In genomic region chr4:152536545-152537182, GRCh38 we compare ENCODE assay signal across 8 cellular contexts. TPM values are rescaled to one million over a fixed set of nuclear protein-coding genes. Genes with fewer than 3 reads are reported as not detected.
A peak's percentile ranks its signal among the peaks of the same experiment; 100 is the strongest.
DNase-seq lines count a peak whose midpoint lies in the region; ATAC-seq and TF ChIP-seq lines count a peak whose summit lies in the region.

No MANE protein-coding gene starts in this region.

- no peak overlapping the region for H3K9ac ChIP-seq in parathyroid adenoma

- H3K4me2 ChIP-seq in parathyroid adenoma (ENCODE audit: low read length) = peak overlapping the region; percentile 78

- intact Hi-C loops in activated naive CD4-positive, alpha-beta T cell treated with anti-CD3 and anti-CD28 coated beads for 36 hours (cut with micrococcal nuclease) = loop anchor here (1.0 to 10.0 kb wide), 17 partner anchors 14 to 1437 kb away; partner anchors contain the start of genes ARFIP1, FHIP1A, GATB and RPS3A

- ATAC-seq in HG02642 (IDR thresholded peaks at IDR 0.05; ENCODE audit: poor library complexity, unreplicated experiment) = peak; percentile 37

- no peaks in the 10 kb centered on the region for H3K9me3 ChIP-seq in parathyroid adenoma (ENCODE audit: control insufficient read depth, low read length)

- TF ChIP-seq POLR2A in NB4 (IDR thresholded peaks at IDR 0.05; ENCODE audit: extremely low read depth, insufficient read length) = no peak

- peaks cover 19% of the 10 kb centered on the region for H3K79me2 ChIP-seq in parathyroid adenoma

- H3K4me1 Mint-ChIP-seq in activated naive CD4-positive, alpha-beta T cell treated with anti-CD3 and anti-CD28 coated beads for 36 hours (ENCODE audit: low read depth) = peaks cover 53% of the 10 kb centered on the region

- H3K9me3 Mint-ChIP-seq in activated naive CD4-positive, alpha-beta T cell treated with anti-CD3 and anti-CD28 coated beads for 36 hours = no peaks in the 10 kb centered on the region

- H3K27ac Mint-ChIP-seq in activated naive CD4-positive, alpha-beta T cell treated with anti-CD3 and anti-CD28 coated beads for 36 hours = peak overlapping the region; percentile 97

- no peaks in the 10 kb centered on the region for H3K36me3 ChIP-seq in parathyroid adenoma (ENCODE audit: control insufficient read depth, insufficient read depth, low read length)

- peaks cover 4% of the 10 kb centered on the region for H3K4me1 ChIP-seq in parathyroid adenoma

- no peaks in the 10 kb centered on the region for H3K27me3 ChIP-seq in parathyroid adenoma (ENCODE audit: control insufficient read depth, insufficient read depth, low read length)

- peak overlapping the region; percentile 77 for H3K4me3 ChIP-seq in NB4 (ENCODE audit: low read depth, low read length)
- H3K4me3 ChIP-seq in parathyroid adenoma (ENCODE audit: low read depth, low read length) = peak overlapping the region; percentile 71

- H3K36me3 Mint-ChIP-seq in activated naive CD4-positive, alpha-beta T cell treated with anti-CD3 and anti-CD28 coated beads for 36 hours (ENCODE audit: low read depth) = peaks cover 24% of the 10 kb centered on the region

- H3K27ac ChIP-seq in parathyroid adenoma = peak overlapping the region; percentile 83

- H3K27me3 Mint-ChIP-seq in activated naive CD4-positive, alpha-beta T cell treated with anti-CD3 and anti-CD28 coated beads for 36 hours (ENCODE audit: low read depth) = no peaks in the 10 kb centered on the region

- H3K4me3 Mint-ChIP-seq in activated naive CD4-positive, alpha-beta T cell treated with anti-CD3 and anti-CD28 coated beads for 36 hours = peak overlapping the region; percentile 87

- CTCF ChIA-PET in activated naive CD4-positive, alpha-beta T cell treated with anti-CD3 and anti-CD28 coated beads for 36 hours (lab: Charles Lee) = interaction anchor here (0.9 to 2.3 kb wide), 8 partner anchors 9 to 242 kb away, joined by 3 to 10 read pairs (median 6); partner anchors contain the start of genes ARFIP1 and TIGD4

- DNase-seq in stimulated activated CD4-positive, alpha-beta T cell treated with anti-CD3 and anti-CD28 coated beads, Interleukin-12 subunit alpha, Interleukin-12 subunit beta, amount 100 ng/mL, for 24 hours (ENCODE audit: low read depth in 2 of 2) = peak; percentile 18 to 60
- DNase-seq in stimulated activated CD4-positive, alpha-beta T cell treated with anti-CD3 and anti-CD28 coated beads, Interleukin-2, amount 100 ng/mL, for 48 hours = no peak
- DNase-seq in NB4 (ENCODE audit: low read depth) (peak; percentile 73), germinal center (ENCODE audit: low spot score) (peak; percentile 47), NCI-H524 treated with DMSO at 0.1 percent for 48 hours (lab: John Stamatoyannopoulos, UW) (no peak)
- DNase-seq in activated naive CD4-positive, alpha-beta T cell treated with anti-CD3 and anti-CD28 coated beads for 36 hours = peak; percentile 81

- peak overlapping the region; percentile 91 for H2AFZ ChIP-seq in parathyroid adenoma

- TF ChIP-seq CTCF in NB4 (IDR thresholded peaks at IDR 0.05; ENCODE audit: low read depth, low read length) (no peak), parathyroid adenoma (IDR thresholded peaks at IDR 0.05) (no peak)

RNA-seq across cellular contexts. Expression of gene FBXW7, which starts 0.8 kb away (rescaled TPM):
- total RNA-seq in activated naive CD4-positive, alpha-beta T cell treated with anti-CD3 and anti-CD28 coated beads for 36 hours = 10 to 100 TPM; 26.7 to 29.2 TPM

Comparison
In these comparisons a context has a peak if more than half of its experiments do, and no peak if none do; other contexts are left out.
1. DNase-seq: peak in stimulated activated CD4-positive, alpha-beta T cell treated with anti-CD3 and anti-CD28 coated beads, Interleukin-12 subunit alpha, Interleukin-12 subunit beta, amount 100 ng/mL, for 24 hours (2 of 2), NB4 (single experiment), activated naive CD4-positive, alpha-beta T cell treated with anti-CD3 and anti-CD28 coated beads for 36 hours (single experiment) and germinal center (single experiment); none in stimulated activated CD4-positive, alpha-beta T cell treated with anti-CD3 and anti-CD28 coated beads, Interleukin-2, amount 100 ng/mL, for 48 hours (0 of 2) and NCI-H524 treated with DMSO at 0.1 percent for 48 hours (single experiment).